In genomic region chr7:141014091-141014490, GRCh38 we compare ENCODE assay signal across 8 cellular contexts. TPM values are rescaled to one million over a fixed set of nuclear protein-coding genes. Genes with fewer than 3 reads are reported as not detected.
DNase-seq lines count a peak whose midpoint lies in the region; ATAC-seq and TF ChIP-seq lines count a peak whose summit lies in the region.

No MANE protein-coding gene starts in this region.

- peaks cover 3% of the 10 kb centered on the region for H3K36me3 Mint-ChIP-seq in neural progenitor cell

- TF ChIP-seq CTCF in GM06990 (IDR thresholded peaks at IDR 0.05; ENCODE audit: insufficient read depth, low read length, poor library complexity, severe bottlenecking), result no peak
- TF ChIP-seq CTCF in HFF-Myc (IDR thresholded peaks at IDR 0.05; ENCODE audit: low read depth, low read length, missing control alignments), result no peak
- no peak for TF ChIP-seq CTCF in epithelial cell of proximal tubule (conservative IDR thresholded peaks at IDR 0.05; ENCODE audit: low read depth, low read length)
- no peak for TF ChIP-seq CTCF in neural progenitor cell (IDR thresholded peaks at IDR 0.05)

- H3K4me2 ChIP-seq in neural progenitor cell, result peak overlapping the region; percentile 84

- H3K27ac Mint-ChIP-seq in neural progenitor cell, result peak overlapping the region; percentile 94

- peak overlapping the region; percentile 57 for H3K9ac ChIP-seq in neural progenitor cell

- peaks cover 6% of the 10 kb centered on the region for H3F3A ChIP-seq in neural progenitor cell (ENCODE audit: low read depth)

- H3K36me3 ChIP-seq in GM06990 (ENCODE audit: control insufficient read depth, insufficient read depth, low read length) (no peaks in the 10 kb centered on the region), neural progenitor cell (no peaks in the 10 kb centered on the region)

- peaks cover 2% of the 10 kb centered on the region for H3K27me3 Mint-ChIP-seq in neural progenitor cell (ENCODE audit: insufficient read depth, low read depth)

- H3K4me3 ChIP-seq in GM06990 (replicated peaks; ENCODE audit: low read depth, low read length) (peak overlapping the region; percentile 80), HFF-Myc (replicated peaks; ENCODE audit: low read depth, low read length) (peak overlapping the region; percentile 56), epithelial cell of proximal tubule (ENCODE audit: low read depth, low read length) (peak overlapping the region; percentile 78), neural progenitor cell (peak overlapping the region; percentile 72)

- H3K4me3 Mint-ChIP-seq in neural progenitor cell, result peak overlapping the region; percentile 96

- H2AFZ ChIP-seq in neural progenitor cell (replicated peaks), result peak overlapping the region; percentile 93

- peaks cover 14% of the 10 kb centered on the region for H3K4me1 Mint-ChIP-seq in neural progenitor cell

- peaks cover 31% of the 10 kb centered on the region for H3K79me2 ChIP-seq in neural progenitor cell (ENCODE audit: low read depth)

- intact Hi-C loops in left colon (cut with DNase I, micrococcal nuclease), result loop anchor here in 1 of 2 donors (5.0 kb wide), 1 partner anchor 202 kb away; no protein-coding TSS in a partner anchor

- no peak overlapping the region for H3K27ac ChIP-seq in neural progenitor cell

- H3K27me3 ChIP-seq in GM06990 (replicated peaks; ENCODE audit: control insufficient read depth, insufficient read depth, low read length) (no peaks in the 10 kb centered on the region), neural progenitor cell (peaks cover 11% of the 10 kb centered on the region)

- peaks cover 8% of the 10 kb centered on the region for H4K20me1 ChIP-seq in neural progenitor cell (ENCODE audit: low read depth)

- no peaks in the 10 kb centered on the region for H3K9me3 Mint-ChIP-seq in neural progenitor cell

- DNase-seq in GM06990 (ENCODE audit: extremely low read depth, insufficient read length) (no peak), HFF-Myc (ENCODE audit: extremely low read depth, low read depth) (no peak), RKO (ENCODE audit: low spot score) (peak; percentile 19), epithelial cell of proximal tubule (ENCODE audit: low read depth) (no peak), neural progenitor cell (ENCODE audit: low spot score) (no peak), EL (no peak), cortex of kidney (lab: John Stamatoyannopoulos, UW) (no peak), left colon (no peak)

- peaks cover 9% of the 10 kb centered on the region for H3K4me1 ChIP-seq in neural progenitor cell

- H3K9me3 ChIP-seq in neural progenitor cell (ENCODE audit: low read depth), result no peaks in the 10 kb centered on the region

- ATAC-seq in left colon, result no peak

RNA-seq across cellular contexts. Expression of gene MRPS33, which starts 0.7 kb away (rescaled TPM):
- 50.8 and 52.9 TPM in 2 replicates for total RNA-seq in epithelial cell of proximal tubule
- 18.6 and 25.0 TPM in 2 replicates for total RNA-seq in neural progenitor cell (ENCODE audit: low replicate concordance)
- total RNA-seq in left colon, result 10 to 100 TPM; 83.0 to 89.6 TPM

RNA-seq across cellular contexts. Expression of gene TMEM178B, which starts 59.8 kb away (rescaled TPM):
- total RNA-seq in epithelial cell of proximal tubule (3.1 and 8.6 TPM in 2 replicates), neural progenitor cell (ENCODE audit: low replicate concordance) (2.9 and 3.7 TPM in 2 replicates), left colon (under 1 TPM; 0.31 to 0.34 TPM)
